In the genomic region with DNA sequence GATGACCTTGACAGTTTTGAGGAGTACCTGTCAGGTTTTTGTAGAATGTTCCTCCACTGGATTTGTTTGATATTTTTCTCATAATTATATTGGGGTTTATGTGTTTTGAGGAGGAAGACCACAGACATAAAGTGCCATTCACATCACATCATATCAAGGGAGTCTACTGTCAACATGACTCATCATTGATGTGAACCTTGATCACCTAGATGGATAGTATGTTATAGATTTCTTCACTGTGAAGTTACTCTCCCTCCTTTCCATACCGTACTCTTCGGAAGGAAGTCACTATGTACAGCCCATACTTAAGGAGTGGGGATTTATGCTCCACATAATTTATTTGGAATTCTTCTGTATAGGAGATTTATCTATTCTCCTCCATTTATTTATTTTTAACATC, we compare ENCODE assay signal across 39 cellular contexts. TPM values are rescaled to one million over a fixed set of nuclear protein-coding genes. Genes with fewer than 3 reads are reported as not detected.
"Had no signal": no experiment of that assay in that cellular context is flagged by ENCODE, and none has a peak within 500 bp of the region (broad histone marks: within the 10 kb centered on the region; RNA-seq: fewer than 3 reads in every experiment).

No MANE protein-coding gene starts in this region.

- H3K27me3 Mint-ChIP-seq: activated naive CD8-positive, alpha-beta T cell had no signal

- H3K27ac Mint-ChIP-seq: activated CD4-positive, alpha-beta memory T cell treated with anti-CD3 and anti-CD28 coated beads, Interleukin-2, amount 10 ng/mL, durations not matched to agents 7 days and 5 days; activated CD4-positive, alpha-beta T cell treated with anti-CD3 and anti-CD28 coated beads for 36 hours; activated CD4-positive, alpha-beta T cell treated with anti-CD3 and anti-CD28 coated beads, Interleukin-2, amount 10 ng/mL, durations not matched to agents 7 days and 5 days; activated CD8-positive, alpha-beta memory T cell treated with anti-CD3 and anti-CD28 coated beads, Interleukin-2, amount 10 ng/mL, durations not matched to agents 7 days and 5 days; activated CD8-positive, alpha-beta T cell treated with anti-CD3 and anti-CD28 coated beads, Interleukin-2, amount 10 ng/mL, durations not matched to agents 7 days and 5 days; activated naive CD4-positive, alpha-beta T cell treated with anti-CD3 and anti-CD28 coated beads, Interleukin-2, amount 10 ng/mL, durations not matched to agents 7 days and 5 days; activated naive CD4-positive, alpha-beta T cell treated with anti-CD3 and anti-CD28 coated beads, Interleukin-2, amount 50 U/mL, for 24 hours; activated naive CD8-positive, alpha-beta T cell; activated naive CD8-positive, alpha-beta T cell treated with anti-CD3 and anti-CD28 coated beads, Interleukin-2, amount 10 ng/mL, durations not matched to agents 7 days and 5 days; activated naive CD8-positive, alpha-beta T cell treated with anti-CD3 and anti-CD28 coated beads, Interleukin-2, amount 50 U/mL, for 24 hours; activated T-cell treated with anti-CD3 and anti-CD28 coated beads, Interleukin-2, amount 50 U/mL, for 24 hours; activated T-helper 2 cell treated with anti-CD3 and anti-CD28 coated beads, Interferon-gamma antibody, Interleukin-2, Interleukin-4, amounts not matched to agents 10 μg/mL and 5 μg/mL and 100 μg/mL, durations not matched to agents 14 hours and 24 hours and 36 hours; brain; T-helper 1 cell treated with Interleukin-12 subunit alpha and Interleukin-12 subunit beta and Interleukin-4 antibody, amounts not matched to agents 30 μg/mL and 1 μg/mL, for 36 hours; T-helper 2 cell treated with Interferon-gamma antibody and Interleukin-4, amounts not matched to agents 5 μg/mL and 100 μg/mL, for 36 hours; WTC11 had no signal

- DNase-seq: activated CD4-positive, alpha-beta memory T cell treated with anti-CD3 and anti-CD28 coated beads, Interleukin-2, amount 10 ng/mL, durations not matched to agents 7 days and 5 days; activated CD4-positive, alpha-beta T cell treated with anti-CD3 and anti-CD28 coated beads for 1 hour; activated CD4-positive, alpha-beta T cell treated with anti-CD3 and anti-CD28 coated beads for 36 hours; activated CD4-positive, alpha-beta T cell treated with anti-CD3 and anti-CD28 coated beads for 48 hours; activated CD4-positive, alpha-beta T cell treated with anti-CD3 and anti-CD28 coated beads, Interleukin-2, amount 10 ng/mL, durations not matched to agents 7 days and 5 days; activated CD4-positive, alpha-beta T cell treated with anti-CD3 and anti-CD28 coated beads, Interleukin-2, amount 50 U/mL, for 48 hours; activated CD4-positive, CD25-positive, alpha-beta regulatory T cell; activated CD8-positive, alpha-beta memory T cell treated with anti-CD3 and anti-CD28 coated beads for 24 hours; activated CD8-positive, alpha-beta memory T cell treated with anti-CD3 and anti-CD28 coated beads, Interleukin-2, amount 10 ng/mL, durations not matched to agents 7 days and 5 days; activated CD8-positive, alpha-beta memory T cell treated with anti-CD3 and anti-CD28 coated beads, Interleukin-2, amount 50 U/mL, for 48 hours; activated CD8-positive, alpha-beta T cell treated with anti-CD3 and anti-CD28 coated beads, Interleukin-2, amount 10 ng/mL, durations not matched to agents 7 days and 5 days; activated effector memory CD4-positive, alpha-beta T cell treated with Interleukin-2 at 50 U/mL for 16 hours; activated gamma-delta T cell; activated naive CD4-positive, alpha-beta T cell treated with anti-CD3 and anti-CD28 coated beads, Interleukin-2, amount 10 ng/mL, durations not matched to agents 7 days and 5 days; activated naive CD4-positive, alpha-beta T cell treated with Interleukin-2 at 50 U/mL for 16 hours; activated naive CD8-positive, alpha-beta T cell treated with anti-CD3 and anti-CD28 coated beads, Interleukin-2, amount 10 ng/mL, durations not matched to agents 7 days and 5 days; activated naive CD8-positive, alpha-beta T cell treated with anti-CD3 and anti-CD28 coated beads, Interleukin-2, amount 50 U/mL, for 24 hours; activated T-cell treated with anti-CD3 and anti-CD28 coated beads, Interleukin-2, amount 50 U/mL, for 24 hours; activated T-cell treated with anti-CD3 and anti-CD28 coated beads, Interleukin-2, amount 50 U/mL, for 48 hours; amygdala; anterior cingulate cortex; caudate nucleus; SW 1271; T-helper 1 cell; T-helper 2 cell; T-helper 9 cell; WERI-Rb-1 had no signal

- ATAC-seq: activated CD4-positive, alpha-beta T cell treated with anti-CD3 and anti-CD28 coated beads for 36 hours; activated CD4-positive, CD25-positive, alpha-beta regulatory T cell treated with anti-CD3 and anti-CD28 coated beads, Interleukin-2, amount 50 U/mL, for 24 hours; activated CD8-positive, alpha-beta memory T cell treated with anti-CD3 and anti-CD28 coated beads, Interleukin-2, amount 10 ng/mL, durations not matched to agents 7 days and 5 days; activated CD8-positive, alpha-beta T cell treated with anti-CD3 and anti-CD28 coated beads, Interleukin-2, amount 10 ng/mL, durations not matched to agents 7 days and 5 days; activated naive CD8-positive, alpha-beta T cell treated with anti-CD3 and anti-CD28 coated beads, Interleukin-2, amount 50 U/mL, for 24 hours; WTC11 had no signal

- H3K4me3 Mint-ChIP-seq: activated CD4-positive, alpha-beta memory T cell treated with anti-CD3 and anti-CD28 coated beads, Interleukin-2, amount 10 ng/mL, durations not matched to agents 7 days and 5 days; activated CD4-positive, alpha-beta T cell treated with anti-CD3 and anti-CD28 coated beads for 36 hours; activated CD4-positive, alpha-beta T cell treated with anti-CD3 and anti-CD28 coated beads, Interleukin-2, amount 10 ng/mL, durations not matched to agents 7 days and 5 days; activated CD8-positive, alpha-beta memory T cell treated with anti-CD3 and anti-CD28 coated beads, Interleukin-2, amount 10 ng/mL, durations not matched to agents 7 days and 5 days; activated CD8-positive, alpha-beta T cell treated with anti-CD3 and anti-CD28 coated beads, Interleukin-2, amount 10 ng/mL, durations not matched to agents 7 days and 5 days; activated naive CD4-positive, alpha-beta T cell treated with anti-CD3 and anti-CD28 coated beads, Interleukin-2, amount 10 ng/mL, durations not matched to agents 7 days and 5 days; activated naive CD4-positive, alpha-beta T cell treated with anti-CD3 and anti-CD28 coated beads, Interleukin-2, amount 50 U/mL, for 24 hours; activated naive CD8-positive, alpha-beta T cell; activated naive CD8-positive, alpha-beta T cell treated with anti-CD3 and anti-CD28 coated beads, Interleukin-2, amount 10 ng/mL, durations not matched to agents 7 days and 5 days; activated naive CD8-positive, alpha-beta T cell treated with anti-CD3 and anti-CD28 coated beads, Interleukin-2, amount 50 U/mL, for 24 hours; activated T-cell treated with anti-CD3 and anti-CD28 coated beads, Interleukin-2, amount 50 U/mL, for 24 hours; brain; central memory CD8-positive, alpha-beta T cell; T-helper 1 cell treated with Interleukin-12 subunit alpha and Interleukin-12 subunit beta and Interleukin-4 antibody, amounts not matched to agents 30 μg/mL and 1 μg/mL, for 36 hours; T-helper 2 cell treated with Interferon-gamma antibody and Interleukin-4, amounts not matched to agents 5 μg/mL and 100 μg/mL, for 36 hours; WTC11 had no signal

- H3K4me1 ChIP-seq: ascending aorta had no signal

- H3K27ac ChIP-seq: ascending aorta, cardiac muscle cell, WERI-Rb-1 had no signal

- H3K27me3 ChIP-seq: ascending aorta, cardiac muscle cell had no signal

- H3K36me3 ChIP-seq: cardiac muscle cell, WERI-Rb-1 had no signal

- H3K4me3 ChIP-seq: ascending aorta, cardiac muscle cell had no signal

- H3K4me1 Mint-ChIP-seq: activated CD4-positive, alpha-beta memory T cell treated with anti-CD3 and anti-CD28 coated beads, Interleukin-2, amount 10 ng/mL, durations not matched to agents 7 days and 5 days; activated CD4-positive, alpha-beta T cell treated with anti-CD3 and anti-CD28 coated beads for 36 hours; activated CD4-positive, alpha-beta T cell treated with anti-CD3 and anti-CD28 coated beads, Interleukin-2, amount 10 ng/mL, durations not matched to agents 7 days and 5 days; activated CD8-positive, alpha-beta memory T cell treated with anti-CD3 and anti-CD28 coated beads, Interleukin-2, amount 10 ng/mL, durations not matched to agents 7 days and 5 days; activated naive CD4-positive, alpha-beta T cell treated with anti-CD3 and anti-CD28 coated beads, Interleukin-2, amount 10 ng/mL, durations not matched to agents 7 days and 5 days; activated naive CD4-positive, alpha-beta T cell treated with anti-CD3 and anti-CD28 coated beads, Interleukin-2, amount 50 U/mL, for 24 hours; activated naive CD8-positive, alpha-beta T cell treated with anti-CD3 and anti-CD28 coated beads, Interleukin-2, amount 10 ng/mL, durations not matched to agents 7 days and 5 days; activated naive CD8-positive, alpha-beta T cell treated with anti-CD3 and anti-CD28 coated beads, Interleukin-2, amount 50 U/mL, for 24 hours; brain; central memory CD8-positive, alpha-beta T cell; WTC11 had no signal

RNA-seq across cellular contexts. Expression of a gene that starts 23.2 kb away (rescaled TPM):
- total RNA-seq: activated CD4-positive, alpha-beta memory T cell treated with anti-CD3 and anti-CD28 coated beads, Interleukin-2, amount 10 ng/mL, durations not matched to agents 7 days and 5 days; activated CD4-positive, alpha-beta T cell treated with anti-CD3 and anti-CD28 coated beads for 36 hours; activated CD4-positive, alpha-beta T cell treated with anti-CD3 and anti-CD28 coated beads, Interleukin-2, amount 10 ng/mL, durations not matched to agents 7 days and 5 days; activated CD8-positive, alpha-beta memory T cell treated with anti-CD3 and anti-CD28 coated beads, Interleukin-2, amount 10 ng/mL, durations not matched to agents 7 days and 5 days; activated CD8-positive, alpha-beta T cell treated with anti-CD3 and anti-CD28 coated beads, Interleukin-2, amount 10 ng/mL, durations not matched to agents 7 days and 5 days; activated naive CD8-positive, alpha-beta T cell treated with anti-CD3 and anti-CD28 coated beads, Interleukin-2, amount 10 ng/mL, durations not matched to agents 7 days and 5 days; activated T-helper 2 cell treated with anti-CD3 and anti-CD28 coated beads, Interferon-gamma antibody, Interleukin-2, Interleukin-4, amounts not matched to agents 10 μg/mL and 5 μg/mL and 100 μg/mL, durations not matched to agents 14 hours and 24 hours and 36 hours; ascending aorta; bronchial epithelial cell; cardiac muscle cell; WTC11 had no signal
- polyA plus RNA-seq: cardiac muscle cell had no signal
